ENCODE assay signal across 1 cellular context in genomic region chr3:52455283-52456168, GRCh38.
A peak's percentile ranks its signal among the peaks of the same experiment; 100 is the strongest.
TF ChIP-seq lines count a peak whose summit lies in the region.

Gene NISCH (plus strand): TSS chr3:52455604. CDS start chr3:52455642, 38 bp downstream.

TF ChIP-seq in HepG2, 621 proteins besides CTCF, POLR2A, EP300 and RAD21 (continued from another document and continues in another):
- TF ChIP-seq PLSCR1 (CRISPR knock-in tag; IDR thresholded peaks at IDR 0.05; ENCODE audit: borderline replicate concordance) (no peak), SRSF4 (IDR thresholded peaks at IDR 0.05; ENCODE audit: low read depth, low read length, poor library complexity, severe bottlenecking) (no peak), HNF1B (CRISPR knock-in tag; IDR thresholded peaks at IDR 0.05) (peak; percentile 85), MZF1 (CRISPR knock-in tag; IDR thresholded peaks at IDR 0.05; ENCODE audit: borderline replicate concordance) (no peak), NCOA1 (CRISPR knock-in tag; IDR thresholded peaks at IDR 0.05) (no peak), GFI1 (CRISPR knock-in tag; IDR thresholded peaks at IDR 0.05; ENCODE audit: borderline replicate concordance) (no peak), ZFP82 (CRISPR knock-in tag; IDR thresholded peaks at IDR 0.05; ENCODE audit: borderline replicate concordance) (no peak), ZNF136 (CRISPR knock-in tag; IDR thresholded peaks at IDR 0.05; ENCODE audit: low read depth) (no peak), AHR (CRISPR knock-in tag; IDR thresholded peaks at IDR 0.05) (0 out of 2 replicates have a peak, but pooled peaks have one; percentile 20), TCF7 (IDR thresholded peaks at IDR 0.05; ENCODE audit: low read depth) (no peak), EEA1 (CRISPR knock-in tag; IDR thresholded peaks at IDR 0.05; ENCODE audit: borderline replicate concordance) (no peak), KLF16 (CRISPR knock-in tag; IDR thresholded peaks at IDR 0.05) (no peak), IRF1 (CRISPR knock-in tag; IDR thresholded peaks at IDR 0.05; ENCODE audit: low read depth) (no peak), ZNF703 (CRISPR knock-in tag; IDR thresholded peaks at IDR 0.05; ENCODE audit: borderline replicate concordance) (no peak), SRY (CRISPR knock-in tag; IDR thresholded peaks at IDR 0.05) (0 out of 2 replicates have a peak, but pooled peaks have one; percentile 47), ZBTB1 (CRISPR knock-in tag; IDR thresholded peaks at IDR 0.05; ENCODE audit: borderline replicate concordance) (no peak), ZNF629 (CRISPR knock-in tag; conservative IDR thresholded peaks at IDR 0.05) (no peak; the same call in 1 of the 2 replicates), HNF4A (CRISPR knock-in tag; IDR thresholded peaks at IDR 0.05) (no peak), ZNF710 (CRISPR knock-in tag; IDR thresholded peaks at IDR 0.05; ENCODE audit: borderline replicate concordance) (0 out of 2 replicates have a peak, but pooled peaks have one; percentile 31), ZNF225 (CRISPR knock-in tag; IDR thresholded peaks at IDR 0.05) (peak; percentile 63; the same call in 1 of the 2 replicates), HDAC2 (CRISPR knock-in tag; IDR thresholded peaks at IDR 0.05) (0 out of 2 replicates have a peak, but pooled peaks have one; percentile 59), ESRRA (CRISPR knock-in tag; IDR thresholded peaks at IDR 0.05; ENCODE audit: low read depth) (no peak), MTA1 (CRISPR knock-in tag; IDR thresholded peaks at IDR 0.05; ENCODE audit: borderline replicate concordance) (no peak; the same call in 1 of the 2 replicates), HES4 (CRISPR knock-in tag; IDR thresholded peaks at IDR 0.05; ENCODE audit: borderline replicate concordance) (peak; percentile 50; the same call in 1 of the 2 replicates), ZNF562 (CRISPR knock-in tag; IDR thresholded peaks at IDR 0.05; ENCODE audit: borderline replicate concordance) (no peak), ZSCAN22 (CRISPR knock-in tag; IDR thresholded peaks at IDR 0.05) (no peak), SAP130 (CRISPR knock-in tag; IDR thresholded peaks at IDR 0.05; ENCODE audit: low read depth) (peak; percentile 88), MATR3 (CRISPR knock-in tag; IDR thresholded peaks at IDR 0.05) (no peak), PAXIP1 (CRISPR knock-in tag; conservative IDR thresholded peaks at IDR 0.05) (peak; percentile 46; the same call in 1 of the 2 replicates), ZNF460 (CRISPR knock-in tag; IDR thresholded peaks at IDR 0.05; ENCODE audit: borderline replicate concordance) (no peak), NFE2L2 (IDR thresholded peaks at IDR 0.05; ENCODE audit: low read length) (no peak), EZH2 (conservative IDR thresholded peaks at IDR 0.05; ENCODE audit: low read depth, low read length) (no peak), JUN (CRISPR knock-in tag; IDR thresholded peaks at IDR 0.05) (no peak)
- TF ChIP-seq, protein P1, sequence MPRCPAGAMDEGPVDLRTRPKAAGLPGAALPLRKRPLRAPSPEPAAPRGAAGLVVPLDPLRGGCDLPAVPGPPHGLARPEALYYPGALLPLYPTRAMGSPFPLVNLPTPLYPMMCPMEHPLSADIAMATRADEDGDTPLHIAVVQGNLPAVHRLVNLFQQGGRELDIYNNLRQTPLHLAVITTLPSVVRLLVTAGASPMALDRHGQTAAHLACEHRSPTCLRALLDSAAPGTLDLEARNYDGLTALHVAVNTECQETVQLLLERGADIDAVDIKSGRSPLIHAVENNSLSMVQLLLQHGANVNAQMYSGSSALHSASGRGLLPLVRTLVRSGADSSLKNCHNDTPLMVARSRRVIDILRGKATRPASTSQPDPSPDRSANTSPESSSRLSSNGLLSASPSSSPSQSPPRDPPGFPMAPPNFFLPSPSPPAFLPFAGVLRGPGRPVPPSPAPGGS (CRISPR knock-in tag; IDR thresholded peaks at IDR 0.05): no peak
- TF ChIP-seq, protein P2, sequence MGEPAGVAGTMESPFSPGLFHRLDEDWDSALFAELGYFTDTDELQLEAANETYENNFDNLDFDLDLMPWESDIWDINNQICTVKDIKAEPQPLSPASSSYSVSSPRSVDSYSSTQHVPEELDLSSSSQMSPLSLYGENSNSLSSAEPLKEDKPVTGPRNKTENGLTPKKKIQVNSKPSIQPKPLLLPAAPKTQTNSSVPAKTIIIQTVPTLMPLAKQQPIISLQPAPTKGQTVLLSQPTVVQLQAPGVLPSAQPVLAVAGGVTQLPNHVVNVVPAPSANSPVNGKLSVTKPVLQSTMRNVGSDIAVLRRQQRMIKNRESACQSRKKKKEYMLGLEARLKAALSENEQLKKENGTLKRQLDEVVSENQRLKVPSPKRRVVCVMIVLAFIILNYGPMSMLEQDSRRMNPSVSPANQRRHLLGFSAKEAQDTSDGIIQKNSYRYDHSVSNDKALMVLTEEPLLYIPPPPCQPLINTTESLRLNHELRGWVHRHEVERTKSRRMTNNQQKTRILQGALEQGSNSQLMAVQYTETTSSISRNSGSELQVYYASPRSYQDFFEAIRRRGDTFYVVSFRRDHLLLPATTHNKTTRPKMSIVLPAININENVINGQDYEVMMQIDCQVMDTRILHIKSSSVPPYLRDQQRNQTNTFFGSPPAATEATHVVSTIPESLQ (CRISPR knock-in tag; conservative IDR thresholded peaks at IDR 0.05): no peak
- TF ChIP-seq, protein P3, sequence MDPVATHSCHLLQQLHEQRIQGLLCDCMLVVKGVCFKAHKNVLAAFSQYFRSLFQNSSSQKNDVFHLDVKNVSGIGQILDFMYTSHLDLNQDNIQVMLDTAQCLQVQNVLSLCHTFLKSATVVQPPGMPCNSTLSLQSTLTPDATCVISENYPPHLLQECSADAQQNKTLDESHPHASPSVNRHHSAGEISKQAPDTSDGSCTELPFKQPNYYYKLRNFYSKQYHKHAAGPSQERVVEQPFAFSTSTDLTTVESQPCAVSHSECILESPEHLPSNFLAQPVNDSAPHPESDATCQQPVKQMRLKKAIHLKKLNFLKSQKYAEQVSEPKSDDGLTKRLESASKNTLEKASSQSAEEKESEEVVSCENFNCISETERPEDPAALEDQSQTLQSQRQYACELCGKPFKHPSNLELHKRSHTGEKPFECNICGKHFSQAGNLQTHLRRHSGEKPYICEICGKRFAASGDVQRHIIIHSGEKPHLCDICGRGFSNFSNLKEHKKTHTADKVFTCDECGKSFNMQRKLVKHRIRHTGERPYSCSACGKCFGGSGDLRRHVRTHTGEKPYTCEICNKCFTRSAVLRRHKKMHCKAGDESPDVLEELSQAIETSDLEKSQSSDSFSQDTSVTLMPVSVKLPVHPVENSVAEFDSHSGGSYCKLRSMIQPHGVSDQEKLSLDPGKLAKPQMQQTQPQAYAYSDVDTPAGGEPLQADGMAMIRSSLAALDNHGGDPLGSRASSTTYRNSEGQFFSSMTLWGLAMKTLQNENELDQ (CRISPR knock-in tag; IDR thresholded peaks at IDR 0.05; ENCODE audit: borderline replicate concordance): no peak
- TF ChIP-seq, protein P4, sequence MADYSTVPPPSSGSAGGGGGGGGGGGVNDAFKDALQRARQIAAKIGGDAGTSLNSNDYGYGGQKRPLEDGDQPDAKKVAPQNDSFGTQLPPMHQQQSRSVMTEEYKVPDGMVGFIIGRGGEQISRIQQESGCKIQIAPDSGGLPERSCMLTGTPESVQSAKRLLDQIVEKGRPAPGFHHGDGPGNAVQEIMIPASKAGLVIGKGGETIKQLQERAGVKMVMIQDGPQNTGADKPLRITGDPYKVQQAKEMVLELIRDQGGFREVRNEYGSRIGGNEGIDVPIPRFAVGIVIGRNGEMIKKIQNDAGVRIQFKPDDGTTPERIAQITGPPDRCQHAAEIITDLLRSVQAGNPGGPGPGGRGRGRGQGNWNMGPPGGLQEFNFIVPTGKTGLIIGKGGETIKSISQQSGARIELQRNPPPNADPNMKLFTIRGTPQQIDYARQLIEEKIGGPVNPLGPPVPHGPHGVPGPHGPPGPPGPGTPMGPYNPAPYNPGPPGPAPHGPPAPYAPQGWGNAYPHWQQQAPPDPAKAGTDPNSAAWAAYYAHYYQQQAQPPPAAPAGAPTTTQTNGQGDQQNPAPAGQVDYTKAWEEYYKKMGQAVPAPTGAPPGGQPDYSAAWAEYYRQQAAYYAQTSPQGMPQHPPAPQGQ (CRISPR knock-in tag; IDR thresholded peaks at IDR 0.05; ENCODE audit: borderline replicate concordance): no peak
- TF ChIP-seq, protein P5, sequence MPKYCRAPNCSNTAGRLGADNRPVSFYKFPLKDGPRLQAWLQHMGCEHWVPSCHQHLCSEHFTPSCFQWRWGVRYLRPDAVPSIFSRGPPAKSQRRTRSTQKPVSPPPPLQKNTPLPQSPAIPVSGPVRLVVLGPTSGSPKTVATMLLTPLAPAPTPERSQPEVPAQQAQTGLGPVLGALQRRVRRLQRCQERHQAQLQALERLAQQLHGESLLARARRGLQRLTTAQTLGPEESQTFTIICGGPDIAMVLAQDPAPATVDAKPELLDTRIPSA (CRISPR knock-in tag; IDR thresholded peaks at IDR 0.05; ENCODE audit: borderline replicate concordance): 0 out of 2 replicates have a peak, but pooled peaks have one; percentile 61
